ENCODE assay signal across 21 cellular contexts in genomic region chrX:119481218-119481875, GRCh38. TPM values are rescaled to one million over a fixed set of nuclear protein-coding genes. Genes with fewer than 3 reads are reported as not detected.
A peak's percentile ranks its signal among the peaks of the same experiment; 100 is the strongest.
DNase-seq lines count a peak whose midpoint lies in the region; ATAC-seq and TF ChIP-seq lines count a peak whose summit lies in the region.
"Had no signal": no experiment of that assay in that cellular context is flagged by ENCODE, and none has a peak within 500 bp of the region (broad histone marks: within the 10 kb centered on the region; RNA-seq: fewer than 3 reads in every experiment).

No MANE protein-coding gene starts in this region.

- H3K4me3 ChIP-seq in mammary epithelial cell (replicated peaks in 1 of 3; ENCODE audit: insufficient read depth in 1 of 3, low read depth in 2 of 3, low read length in 3 of 3) (no peak overlapping the region), breast epithelium (no peak overlapping the region), liver (ENCODE audit: low read depth in 1 of 3, low read length in 3 of 3) (no peak overlapping the region), upper lobe of right lung (no peak overlapping the region)
- H3K4me3 ChIP-seq: SJSA1 had no signal

- CTCF ChIA-PET in mammary epithelial cell (lab: Charles Lee; ENCODE audit: low non-redundant PET) = no interaction called here
- CTCF ChIA-PET in T-cell (lab: Charles Lee) = interaction anchor here (0.5 to 1.1 kb wide), 2 partner anchors 15 to 239 kb away, joined by 3 to 7 read pairs; no protein-coding TSS in a partner anchor

- DNase-seq in mammary epithelial cell = no peak
- no peak for DNase-seq in breast epithelium (ENCODE audit: low spot score in 2 of 2)
- peak; percentile 78 for DNase-seq in upper lobe of right lung
- no peak for DNase-seq in stimulated activated naive CD8-positive, alpha-beta T cell treated with anti-CD3 and anti-CD28 coated beads, Interleukin-15, Interleukin-2, amounts not matched to agents 100 U/mL and 50 U/mL, for 24 hours
- DNase-seq in T-cell = no peak
- DNase-seq in cerebellar cortex (ENCODE audit: low spot score) = no peak
- DNase-seq: ACHN; activated CD4-positive, alpha-beta T cell treated with anti-CD3 and anti-CD28 coated beads for 48 hours; activated CD8-positive, alpha-beta memory T cell treated with anti-CD3 and anti-CD28 coated beads, Interleukin-2, amount 50 U/mL, for 4 hours; activated naive CD4-positive, alpha-beta T cell treated with Interleukin-2 at 50 U/mL for 16 hours; CD4-positive, alpha-beta memory T cell; HFFc6; IMR-90; mesenchymal stem cell; NCI-H2081 treated with DMSO at 0.1 percent for 48 hours; NCI-H510A treated with DMSO at 0.1 percent for 48 hours; T1000 had no signal

- H2AFZ ChIP-seq in mammary epithelial cell (ENCODE audit: low read depth, low read length) = peak overlapping the region; percentile 8

- no peaks in the 10 kb centered on the region for H3K9me3 Mint-ChIP-seq in T-cell
- H3K9me3 Mint-ChIP-seq: CD4-positive, alpha-beta memory T cell; HFFc6 had no signal

- intact Hi-C loops in mammary epithelial cell (cut with micrococcal nuclease) (no loop called here), breast epithelium (cut with DNase I; ENCODE audit: low total_unique reads) (no loop called here), upper lobe of right lung (cut with DNase I) (no loop called here)

- in situ Hi-C loops in mammary epithelial cell (cut with MboI; ENCODE audit: low sequenced_read_pairs in 2 of 2) = no loop called here

- no TSS peak for BruUV-seq in mammary epithelial cell (replicated peaks; lab: Mats Ljungman, UMichigan)

- H3K36me3 Mint-ChIP-seq in T-cell = no peaks in the 10 kb centered on the region
- H3K36me3 Mint-ChIP-seq: CD4-positive, alpha-beta memory T cell had no signal

- dilution Hi-C loops in mammary epithelial cell (cut with HindIII; ENCODE audit: low sequenced_read_pairs) = no loop called here

- H3K36me3 ChIP-seq in mammary epithelial cell (ENCODE audit: insufficient read depth, low read length) = no peaks in the 10 kb centered on the region
- no peaks in the 10 kb centered on the region for H3K36me3 ChIP-seq in breast epithelium
- H3K36me3 ChIP-seq in liver (ENCODE audit: control insufficient read depth in 4 of 4, insufficient read depth in 3 of 4, low read depth in 1 of 4, low read length in 3 of 4) = no peaks in the 10 kb centered on the region
- H3K36me3 ChIP-seq in upper lobe of right lung = no peaks in the 10 kb centered on the region
- H3K36me3 ChIP-seq: SJSA1 had no signal

- H3K79me2 ChIP-seq in mammary epithelial cell (ENCODE audit: insufficient read depth, low read length) = no peaks in the 10 kb centered on the region

- H3K27me3 ChIP-seq in mammary epithelial cell (ENCODE audit: insufficient read depth, low read length) = no peaks in the 10 kb centered on the region
- peaks cover 0 to 6% of the 10 kb centered on the region in 2 donors for H3K27me3 ChIP-seq in breast epithelium
- H3K27me3 ChIP-seq in liver (ENCODE audit: control insufficient read depth in 4 of 4, insufficient read depth in 4 of 4, low read length in 3 of 4) = no peaks in the 10 kb centered on the region
- no peaks in the 10 kb centered on the region for H3K27me3 ChIP-seq in upper lobe of right lung
- H3K27me3 ChIP-seq: SJSA1 had no signal

- peaks cover 0 to 15% of the 10 kb centered on the region in 2 donors for H3K27me3 Mint-ChIP-seq in T-cell
- H3K27me3 Mint-ChIP-seq: CD4-positive, alpha-beta memory T cell had no signal

- POLR2A ChIA-PET in T-cell (lab: Charles Lee) = no interaction called here

- peaks cover 0 to 7% (median 6%) of the 10 kb centered on the region in 3 donors for H3K4me1 Mint-ChIP-seq in T-cell

- no peak for TF ChIP-seq RAD21 in liver (IDR thresholded peaks at IDR 0.05)

- H3K9ac ChIP-seq in mammary epithelial cell (ENCODE audit: insufficient read depth, low read length) (no peak overlapping the region), liver (ENCODE audit: low read depth in 1 of 2, low read length in 2 of 2) (no peak overlapping the region)

- no peaks in the 10 kb centered on the region for H4K20me1 ChIP-seq in mammary epithelial cell (ENCODE audit: insufficient read depth, low read length)

- H3K9me3 ChIP-seq in mammary epithelial cell (replicated peaks; ENCODE audit: insufficient read depth, low read length) (no peaks in the 10 kb centered on the region), breast epithelium (no peaks in the 10 kb centered on the region), liver (ENCODE audit: control insufficient read depth in 4 of 4, low read length in 3 of 4) (no peaks in the 10 kb centered on the region), upper lobe of right lung (no peaks in the 10 kb centered on the region)
- H3K9me3 ChIP-seq: SJSA1 had no signal

- H3K4me3 Mint-ChIP-seq in T-cell = no peak overlapping the region

- H3K4me1 ChIP-seq in mammary epithelial cell (ENCODE audit: insufficient read depth, low read length) (peaks cover 12% of the 10 kb centered on the region), breast epithelium (no peaks in the 10 kb centered on the region), liver (ENCODE audit: control insufficient read depth in 4 of 4, insufficient read depth in 4 of 4, low read length in 3 of 4) (peaks cover 6 to 47% (median 35%) of the 10 kb centered on the region in 4 donors), upper lobe of right lung (no peaks in the 10 kb centered on the region)

- H3K4me2 ChIP-seq in mammary epithelial cell (ENCODE audit: insufficient read depth, low read depth, low read length) = no peak overlapping the region

- H3K27ac ChIP-seq in mammary epithelial cell (ENCODE audit: insufficient read depth, low read depth, low read length) = no peak overlapping the region
- no peak overlapping the region for H3K27ac ChIP-seq in breast epithelium
- peak overlapping the region in 1 of 2 donors; percentile 84 for H3K27ac ChIP-seq in liver (ENCODE audit: low read depth in 1 of 2, low read length in 2 of 2)
- no peak overlapping the region for H3K27ac ChIP-seq in upper lobe of right lung
- H3K27ac ChIP-seq: SJSA1 had no signal

- 38% methylated on average over 5 of the region's 6 CpGs for WGBS in mammary epithelial cell (ENCODE audit: low coverage, missing lambda C conversion rate)
- 30% methylated on average over 6 of the region's 6 CpGs for WGBS in liver

- TF ChIP-seq CTCF in mammary epithelial cell (conservative IDR thresholded peaks at IDR 0.05 in 1 of 2, IDR thresholded peaks at IDR 0.05 in 1 of 2; ENCODE audit: extremely low read depth in 1 of 2, insufficient read depth in 1 of 2, low read depth in 1 of 2, low read length in 2 of 2) (no peak), breast epithelium (IDR thresholded peaks at IDR 0.05) (no peak), liver (IDR thresholded peaks at IDR 0.05; ENCODE audit: low read depth, low read length, missing input control) (no peak), upper lobe of right lung (IDR thresholded peaks at IDR 0.05) (no peak)

- TF ChIP-seq POLR2A in breast epithelium (IDR thresholded peaks at IDR 0.05) = no peak

- no peak overlapping the region for H3K27ac Mint-ChIP-seq in T-cell
- H3K27ac Mint-ChIP-seq: HFFc6, nephron had no signal

- peak; percentile 57 for ATAC-seq in esophagus mucosa
- ATAC-seq in upper lobe of right lung = peak; percentile 85
- no peak for ATAC-seq in stimulated activated naive CD8-positive, alpha-beta T cell treated with anti-CD3 and anti-CD28 coated beads, Interleukin-15, Interleukin-2, amounts not matched to agents 100 U/mL and 50 U/mL, for 24 hours
- ATAC-seq in T-cell (replicated peaks in 1 of 4) = no peak

TF ChIP-seq in liver, 16 proteins besides CTCF, POLR2A, EP300 and RAD21:
- TF ChIP-seq FOXA1 (IDR thresholded peaks at IDR 0.05) (no peak), RXRA (IDR thresholded peaks at IDR 0.05) (peak; percentile 75 to 79), YY1 (IDR thresholded peaks at IDR 0.05) (peak; percentile 13), HNF4A (conservative IDR thresholded peaks at IDR 0.05) (peak in 1 of 2 donors; percentile 21), ATF3 (IDR thresholded peaks at IDR 0.05) (no peak), SP1 (IDR thresholded peaks at IDR 0.05) (peak; percentile 48), ZBTB33 (IDR thresholded peaks at IDR 0.05) (no peak)

RNA-seq across cellular contexts. Expression of gene SLC25A5, which starts 13.1 kb away (rescaled TPM):
- 100 to 1,000 TPM; 204 to 339 TPM for total RNA-seq in mammary epithelial cell
- 768 TPM for polyA plus RNA-seq in mammary epithelial cell
- 460 TPM for polyA minus RNA-seq in mammary epithelial cell
- total RNA-seq in breast epithelium = 100 to 1,000 TPM; 153 to 190 (median 164) TPM
- total RNA-seq in esophagus mucosa = 452 TPM
- 100 to 1,000 TPM; 191 to 206 TPM for total RNA-seq in liver
- 100 to 1,000 TPM; 209 to 304 TPM for polyA plus RNA-seq in liver
- total RNA-seq in upper lobe of right lung = 323 TPM
- total RNA-seq in T-cell = 100 to 1,000 TPM; 102 to 171 (median 116) TPM

Comparison
In these comparisons a context has a peak if more than half of its experiments do, and no peak if none do; other contexts are left out.
1. ATAC-seq: peak in esophagus mucosa (single experiment) and upper lobe of right lung (single experiment); none in stimulated activated naive CD8-positive, alpha-beta T cell treated with anti-CD3 and anti-CD28 coated beads, Interleukin-15, Interleukin-2, amounts not matched to agents 100 U/mL and 50 U/mL, for 24 hours (single experiment) and T-cell (0 of 4).